Comparison of ENCODE assay signal across 1 cellular context in the genomic region with DNA sequence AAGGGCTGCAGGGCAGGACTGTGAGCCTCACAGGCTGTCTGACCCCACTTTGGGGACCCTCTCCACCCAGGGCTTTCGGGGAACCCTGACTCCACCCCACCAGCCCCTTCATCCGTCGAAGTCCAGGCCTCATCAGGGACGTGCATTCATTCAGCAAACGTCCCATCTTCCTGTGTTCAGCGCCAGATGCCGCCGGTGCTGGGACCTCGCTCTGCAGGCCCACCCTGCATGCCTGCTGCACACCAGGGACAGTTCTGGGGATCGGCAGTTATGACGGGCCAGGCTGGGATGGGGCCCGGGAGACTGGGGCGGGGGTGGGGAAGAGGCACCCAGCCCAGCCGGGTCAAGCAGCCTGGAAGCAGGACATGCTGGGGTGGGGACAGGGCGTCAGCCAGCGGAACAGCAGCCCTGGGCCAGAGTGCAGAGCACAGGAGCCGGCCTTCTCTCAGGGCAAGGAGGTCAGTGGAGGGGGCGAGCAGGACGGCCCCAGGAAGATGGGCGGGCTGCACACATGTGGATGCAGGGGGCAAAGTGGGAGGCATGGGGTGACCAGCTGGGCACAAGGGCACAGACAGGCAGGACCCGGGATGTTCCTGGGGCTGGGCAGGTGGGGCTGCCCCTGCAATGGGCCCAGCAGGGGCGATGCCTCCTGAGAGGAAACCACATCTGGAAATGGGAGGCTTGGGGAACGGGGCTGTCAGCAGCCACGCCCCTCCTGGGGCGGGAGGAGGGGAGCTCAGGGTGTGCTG.
TF ChIP-seq lines count a peak whose summit lies in the region.

No MANE protein-coding gene starts in this region.

TF ChIP-seq in HepG2, 621 proteins besides CTCF, POLR2A, EP300 and RAD21 (continued from another document):
- TF ChIP-seq TEAD3 (CRISPR knock-in tag; optimal IDR thresholded peaks at IDR 0.05; ENCODE audit: borderline replicate concordance) (no peak), NCOA2 (CRISPR knock-in tag; IDR thresholded peaks at IDR 0.05) (no peak), SETDB1 (CRISPR knock-in tag; IDR thresholded peaks at IDR 0.05; ENCODE audit: borderline replicate concordance) (no peak)
- TF ChIP-seq, protein P1, sequence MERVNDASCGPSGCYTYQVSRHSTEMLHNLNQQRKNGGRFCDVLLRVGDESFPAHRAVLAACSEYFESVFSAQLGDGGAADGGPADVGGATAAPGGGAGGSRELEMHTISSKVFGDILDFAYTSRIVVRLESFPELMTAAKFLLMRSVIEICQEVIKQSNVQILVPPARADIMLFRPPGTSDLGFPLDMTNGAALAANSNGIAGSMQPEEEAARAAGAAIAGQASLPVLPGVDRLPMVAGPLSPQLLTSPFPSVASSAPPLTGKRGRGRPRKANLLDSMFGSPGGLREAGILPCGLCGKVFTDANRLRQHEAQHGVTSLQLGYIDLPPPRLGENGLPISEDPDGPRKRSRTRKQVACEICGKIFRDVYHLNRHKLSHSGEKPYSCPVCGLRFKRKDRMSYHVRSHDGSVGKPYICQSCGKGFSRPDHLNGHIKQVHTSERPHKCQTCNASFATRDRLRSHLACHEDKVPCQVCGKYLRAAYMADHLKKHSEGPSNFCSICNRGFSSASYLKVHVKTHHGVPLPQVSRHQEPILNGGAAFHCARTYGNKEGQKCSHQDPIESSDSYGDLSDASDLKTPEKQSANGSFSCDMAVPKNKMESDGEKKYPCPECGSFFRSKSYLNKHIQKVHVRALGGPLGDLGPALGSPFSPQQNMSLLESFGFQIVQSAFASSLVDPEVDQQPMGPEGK (CRISPR knock-in tag; IDR thresholded peaks at IDR 0.05): peak; percentile 21; the same call in 1 of the 2 replicates
